ENCODE assay signal across 11 cellular contexts in genomic region chr4:41362647-41363383, GRCh38.
DNase-seq lines count a peak whose midpoint lies in the region; ATAC-seq, FAIRE-seq and TF ChIP-seq lines count a peak whose summit lies in the region.
"Had no signal": no experiment of that assay in that cellular context is flagged by ENCODE, and none has a peak within 500 bp of the region (broad histone marks: within the 10 kb centered on the region; RNA-seq: fewer than 3 reads in every experiment).

No MANE protein-coding gene starts in this region.

- H3K36me3 ChIP-seq in HUES48 (ENCODE audit: control insufficient read depth, insufficient read depth, low read length) (no peaks in the 10 kb centered on the region), adrenal gland (replicated peaks in 1 of 2) (no peaks in the 10 kb centered on the region), keratinocyte (ENCODE audit: control insufficient read depth in 2 of 2, extremely low read depth in 1 of 2, insufficient read depth in 2 of 2, low read length in 2 of 2) (no peaks in the 10 kb centered on the region), stomach (no peaks in the 10 kb centered on the region), small intestine (ENCODE audit: control insufficient read depth in 2 of 2, insufficient read depth in 2 of 2, low read length in 2 of 2) (no peaks in the 10 kb centered on the region)

- FAIRE-seq in keratinocyte (lab: Jason Lieb, UNC) = no peak
- FAIRE-seq in small intestine (lab: Jason Lieb, UNC) = no peak
- FAIRE-seq: colon had no signal

- H3K9me3 ChIP-seq in HUES48 (ENCODE audit: control insufficient read depth, insufficient read depth, low read length) (no peaks in the 10 kb centered on the region), adrenal gland (replicated peaks in 1 of 3) (no peaks in the 10 kb centered on the region), keratinocyte (ENCODE audit: control insufficient read depth, low read depth, low read length) (no peaks in the 10 kb centered on the region), stomach (no peaks in the 10 kb centered on the region), small intestine (ENCODE audit: control insufficient read depth, low read depth) (no peaks in the 10 kb centered on the region)

- no peak for TF ChIP-seq EP300 in stomach (IDR thresholded peaks at IDR 0.05)

- H3K27me3 ChIP-seq in HUES48 (ENCODE audit: control insufficient read depth, insufficient read depth, low read length) (peaks cover 72% of the 10 kb centered on the region), adrenal gland (no peaks in the 10 kb centered on the region), keratinocyte (ENCODE audit: control insufficient read depth, extremely low read depth, insufficient read depth, low read length) (peaks cover 37% of the 10 kb centered on the region), stomach (peaks cover 0 to 27% (median 9%) of the 10 kb centered on the region in 3 donors), small intestine (ENCODE audit: control insufficient read depth in 2 of 2, insufficient read depth in 2 of 2, low read length in 2 of 2) (peaks cover 2 to 5% of the 10 kb centered on the region in 2 donors)

- no peak for ATAC-seq in GM18867 (IDR thresholded peaks at IDR 0.05; ENCODE audit: unreplicated experiment)

- no peaks in the 10 kb centered on the region for H3K79me2 ChIP-seq in keratinocyte (ENCODE audit: control insufficient read depth, insufficient read depth, low read length)

- no peak overlapping the region for H2AFZ ChIP-seq in keratinocyte (ENCODE audit: control insufficient read depth, low read length)

- no peak for TF ChIP-seq POLR2A in adrenal gland (IDR thresholded peaks at IDR 0.05)
- no peak for TF ChIP-seq POLR2A in stomach (IDR thresholded peaks at IDR 0.05)

- H4K20me1 ChIP-seq in keratinocyte (ENCODE audit: control insufficient read depth, extremely low read depth, insufficient read depth, low read length) = peaks cover 3% of the 10 kb centered on the region

- dilution Hi-C loops in keratinocyte (cut with MboI; ENCODE audit: extremely low pct_ligation_motif_present, low sequenced_read_pairs) = no loop called here

- peak overlapping the region; percentile 51 for H3K4me2 ChIP-seq in keratinocyte (ENCODE audit: control insufficient read depth, extremely low read depth, insufficient read depth, low read depth, low read length)

- intact Hi-C loops in adrenal gland (cut with DNase I) = loop anchor here in 1 of 2 donors (10.0 kb wide), 1 partner anchor 282 kb away; no protein-coding TSS in a partner anchor
- intact Hi-C loops in stomach (cut with DNase I; ENCODE audit: low total_unique reads) = no loop called here

- H3K4me3 ChIP-seq in HUES48 (ENCODE audit: low read depth, low read length) (peak overlapping the region; percentile 76), adrenal gland (peak overlapping the region in 1 of 4 donors; percentile 99), keratinocyte (ENCODE audit: control insufficient read depth in 2 of 3, extremely low read depth in 1 of 3, insufficient read depth in 2 of 3, low read depth in 1 of 3, low read length in 3 of 3) (no peak overlapping the region), stomach (peak overlapping the region in 1 of 4 donors; percentile 94), small intestine (ENCODE audit: low read depth in 1 of 2, low read length in 2 of 2) (no peak overlapping the region)

- no peak for TF ChIP-seq CTCF in adrenal gland (IDR thresholded peaks at IDR 0.05)
- no peak for TF ChIP-seq CTCF in keratinocyte (optimal IDR thresholded peaks at IDR 0.05 in 1 of 3, IDR thresholded peaks at IDR 0.05 in 1 of 3, conservative IDR thresholded peaks at IDR 0.05 in 1 of 3; ENCODE audit: extremely low read depth in 1 of 3, insufficient read depth in 2 of 3, low read length in 3 of 3)
- no peak for TF ChIP-seq CTCF in stomach (IDR thresholded peaks at IDR 0.05)

- H3K9ac ChIP-seq in HUES48 (ENCODE audit: low read depth, low read length) = no peak overlapping the region
- H3K9ac ChIP-seq in keratinocyte (ENCODE audit: control insufficient read depth, extremely low read depth, insufficient read depth, low read length) = no peak overlapping the region

- H3K4me1 ChIP-seq in HUES48 (ENCODE audit: control insufficient read depth, insufficient read depth, low read length) = peaks cover 63% of the 10 kb centered on the region
- H3K4me1 ChIP-seq in adrenal gland (replicated peaks in 1 of 2) = peaks cover 30 to 57% of the 10 kb centered on the region in 2 donors
- H3K4me1 ChIP-seq in keratinocyte (ENCODE audit: control insufficient read depth, extremely low read depth, insufficient read depth, low read length) = peaks cover 14% of the 10 kb centered on the region
- peaks cover 6 to 61% (median 40%) of the 10 kb centered on the region in 4 donors for H3K4me1 ChIP-seq in stomach
- peaks cover 0 to 2% of the 10 kb centered on the region in 2 donors for H3K4me1 ChIP-seq in small intestine (ENCODE audit: control insufficient read depth in 2 of 2, insufficient read depth in 1 of 2, low read depth in 1 of 2, low read length in 1 of 2)

- DNase-seq in adrenal gland (peak in 2 of 7 donors; percentile 28 to 29), keratinocyte (ENCODE audit: low read depth, low spot score) (no peak), stomach (no peak), HPDE6-E6E7 (ENCODE audit: extremely low spot score) (no peak), T1000 (lab: John Stamatoyannopoulos, UW) (no peak), small intestine (no peak)
- DNase-seq: activated T-cell treated with anti-CD3 and anti-CD28 coated beads, Interleukin-2, amount 50 U/mL, for 24 hours; stimulated activated naive CD4-positive, alpha-beta T cell had no signal

- H3K27ac ChIP-seq in HUES48 (ENCODE audit: low read depth, low read length) (peak overlapping the region; percentile 98), adrenal gland (peak overlapping the region in 4 of 5 donors; percentile 63 to 91 (median 80)), keratinocyte (ENCODE audit: control insufficient read depth, insufficient read depth, low read length) (no peak overlapping the region), stomach (peak overlapping the region in 3 of 5 donors; percentile 16 to 61 (median 32)), small intestine (ENCODE audit: low read depth in 1 of 2, low read length in 1 of 2) (peak overlapping the region in 1 of 2 donors; percentile 28)

- no peaks in the 10 kb centered on the region for H3K9me1 ChIP-seq in keratinocyte (ENCODE audit: control insufficient read depth, extremely low read depth, insufficient read depth, low read length)

- 30 to 47% (median 42%) methylated on average over 10 of the region's 10 CpGs for WGBS in adrenal gland, 4 donors
- 52 to 69% (median 59%) methylated on average over 10 of the region's 10 CpGs for WGBS in stomach, 5 donors
- WGBS in small intestine, 3 donors = 47 to 54% (median 49%) methylated on average over 10 of the region's 10 CpGs
